24 cellular contexts compared by ENCODE assay signal in genomic region chr9:4425358-4426045, GRCh38.
DNase-seq lines count a peak whose midpoint lies in the region; ATAC-seq and TF ChIP-seq lines count a peak whose summit lies in the region.
"Had no signal": no experiment of that assay in that cellular context is flagged by ENCODE, and none has a peak within 500 bp of the region (broad histone marks: within the 10 kb centered on the region; RNA-seq: fewer than 3 reads in every experiment).

No MANE protein-coding gene starts in this region.

- H3K9me3 Mint-ChIP-seq in stimulated activated memory B cell treated with anti-CD40 and anti-IgM and Interleukin-4, amounts not matched to agents 10 μg/mL and 1 μg/mL and 100 μg/mL, for 72 hours: no peaks in the 10 kb centered on the region
- H3K9me3 Mint-ChIP-seq: CD14-positive monocyte, nephron progenitor cell had no signal

- H3K36me3 Mint-ChIP-seq in stimulated activated memory B cell treated with anti-CD40 and anti-IgM and Interleukin-4, amounts not matched to agents 10 μg/mL and 1 μg/mL and 100 μg/mL, for 72 hours: no peaks in the 10 kb centered on the region
- H3K36me3 Mint-ChIP-seq: CD14-positive monocyte had no signal

- no peak overlapping the region for H3K4me3 ChIP-seq in epithelial cell of proximal tubule (ENCODE audit: low read depth, low read length)
- H3K4me3 ChIP-seq: transverse colon had no signal

- peaks cover 6% of the 10 kb centered on the region for H3K4me1 Mint-ChIP-seq in stimulated activated memory B cell treated with anti-CD40 and anti-IgM and Interleukin-4, amounts not matched to agents 10 μg/mL and 1 μg/mL and 100 μg/mL, for 72 hours

- no peak overlapping the region for H3K4me3 Mint-ChIP-seq in stimulated activated memory B cell treated with anti-CD40 and anti-IgM and Interleukin-4, amounts not matched to agents 10 μg/mL and 1 μg/mL and 100 μg/mL, for 72 hours
- H3K4me3 Mint-ChIP-seq: CD14-positive monocyte, nephron progenitor cell had no signal

- H3K27me3 Mint-ChIP-seq in stimulated activated memory B cell treated with anti-CD40 and anti-IgM and Interleukin-4, amounts not matched to agents 10 μg/mL and 1 μg/mL and 100 μg/mL, for 72 hours: no peaks in the 10 kb centered on the region

- DNase-seq in SKM-1 (lab: John Stamatoyannopoulos, UW; ENCODE audit: unreplicated experiment) (peak; percentile 7), SKM-1 treated with dmso at 0.1 percent for 144 hours (lab: John Stamatoyannopoulos, UW; ENCODE audit: unreplicated experiment) (no peak), MV-4-11 (lab: John Stamatoyannopoulos, UW) (peak; percentile 28), epithelial cell of proximal tubule (ENCODE audit: low read depth) (peak; percentile 16), G401 (ENCODE audit: low spot score) (no peak), RWPE1 (ENCODE audit: low spot score) (no peak), NCI-H510A (lab: John Stamatoyannopoulos, UW) (no peak)
- DNase-seq: activated CD4-positive, alpha-beta T cell treated with anti-CD3 and anti-CD28 coated beads for 48 hours; activated naive CD4-positive, alpha-beta T cell; aorta; GOT3; kidney; mesenchymal stem cell; NCI-H1105; NCI-H748 treated with DMSO at 0.1 percent for 48 hours; nephron progenitor cell; SK-N-SH; stimulated activated naive CD4-positive, alpha-beta T cell treated with Interleukin-2 at 50 U/mL for 16 hours; transverse colon had no signal

- in situ Hi-C loops in G401 (cut with HindIII; ENCODE audit: low sequenced_read_pairs): no loop called here

- no peak overlapping the region for H3K27ac Mint-ChIP-seq in stimulated activated memory B cell treated with anti-CD40 and anti-IgM and Interleukin-4, amounts not matched to agents 10 μg/mL and 1 μg/mL and 100 μg/mL, for 72 hours
- H3K27ac Mint-ChIP-seq: nephron progenitor cell, progenitor cell of endocrine pancreas had no signal

- H3K27ac ChIP-seq in RWPE1: no peak overlapping the region
- H3K27ac ChIP-seq: 22Rv1, KMS-11, transverse colon had no signal

- TF ChIP-seq CTCF in epithelial cell of proximal tubule (conservative IDR thresholded peaks at IDR 0.05; ENCODE audit: low read depth, low read length) (no peak), RWPE1 (conservative IDR thresholded peaks at IDR 0.05; ENCODE audit: low read depth) (no peak)

- peak; percentile 66 for ATAC-seq in stimulated activated memory B cell treated with anti-CD40 and anti-IgM and Interleukin-4, amounts not matched to agents 10 μg/mL and 1 μg/mL and 100 μg/mL, for 72 hours

- POLR2A ChIA-PET in RWPE1 (lab: Yijun Ruan, JAX; ENCODE audit: low non-redundant PET): no interaction called here

- CTCF ChIA-PET in RWPE1 (lab: Yijun Ruan, JAX): interaction anchor here (0.5 to 0.7 kb wide), 2 partner anchors 148 to 250 kb away, joined by 3 read pairs; no protein-coding TSS in a partner anchor

Comparison
In these comparisons a context has a peak if more than half of its experiments do, and no peak if none do; other contexts are left out.
1. DNase-seq: peak in SKM-1 (single experiment), MV-4-11 (single experiment) and epithelial cell of proximal tubule (single experiment); none in SKM-1 treated with dmso at 0.1 percent for 144 hours (single experiment), G401 (single experiment), RWPE1 (single experiment) and NCI-H510A (single experiment).